In the genomic region with DNA sequence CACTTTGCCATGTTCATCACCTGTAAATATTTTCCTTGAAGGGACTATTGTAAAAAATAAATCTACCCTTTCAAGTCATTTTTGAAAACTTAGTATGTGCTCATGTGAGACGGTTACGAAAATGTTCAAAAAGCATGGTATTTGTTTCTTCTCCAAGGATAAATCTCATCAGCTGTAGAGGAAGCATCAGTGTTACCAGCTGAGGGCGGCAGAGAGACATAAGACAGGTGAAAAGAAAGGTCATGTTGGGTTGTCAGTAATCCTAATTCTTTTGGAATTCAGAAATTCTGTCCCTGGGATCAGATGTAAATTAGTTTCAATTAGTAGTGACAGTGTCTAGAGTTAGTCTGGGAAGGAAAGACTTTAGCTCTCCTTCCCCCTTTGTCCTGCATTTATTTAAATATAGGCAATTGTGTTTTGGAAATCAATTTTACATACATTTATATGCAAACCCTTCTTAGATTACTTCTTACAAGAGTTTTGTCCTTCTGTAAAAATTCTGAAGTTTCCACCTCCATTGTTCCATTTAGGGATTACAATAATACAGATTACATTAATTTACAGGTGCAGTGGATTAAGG, we compare ENCODE assay signal across 9 cellular contexts.
DNase-seq lines count a peak whose midpoint lies in the region; ATAC-seq and TF ChIP-seq lines count a peak whose summit lies in the region.
"Had no signal": no experiment of that assay in that cellular context is flagged by ENCODE, and none has a peak within 500 bp of the region (broad histone marks: within the 10 kb centered on the region; RNA-seq: fewer than 3 reads in every experiment).

No MANE protein-coding gene starts in this region.

- DNase-seq in SK-N-MC (ENCODE audit: low read depth, low spot score) (peak; percentile 55), hepatic stellate cell (ENCODE audit: low spot score) (peak; percentile 2), NCI-H1048 (lab: John Stamatoyannopoulos, UW) (no peak)
- no peak for DNase-seq in effector CD8-positive, alpha-beta T cell (lab: John Stamatoyannopoulos, UW)
- DNase-seq in CD8-positive, alpha-beta memory T cell: no peak

- H3K9me3 ChIP-seq in SK-N-MC (ENCODE audit: low read depth, low read length): no peaks in the 10 kb centered on the region
- H3K9me3 ChIP-seq in CD8-positive, alpha-beta memory T cell (ENCODE audit: low read length): no peaks in the 10 kb centered on the region

- no peak overlapping the region for H3K27ac Mint-ChIP-seq in CD8-positive, alpha-beta memory T cell
- H3K27ac Mint-ChIP-seq: activated naive CD4-positive, alpha-beta T cell treated with anti-CD3 and anti-CD28 coated beads, Interleukin-2, amount 50 U/mL, for 24 hours had no signal

- peak; percentile 87 for TF ChIP-seq CTCF in C4-2B (conservative IDR thresholded peaks at IDR 0.05)

- no peak overlapping the region for H3K27ac ChIP-seq in C4-2B
- H3K27ac ChIP-seq in SK-N-MC: no peak overlapping the region
- no peak overlapping the region for H3K27ac ChIP-seq in CD8-positive, alpha-beta memory T cell (ENCODE audit: low read depth, low read length)

- H3K4me3 Mint-ChIP-seq in CD8-positive, alpha-beta memory T cell: no peak overlapping the region
- H3K4me3 Mint-ChIP-seq: activated naive CD4-positive, alpha-beta T cell treated with anti-CD3 and anti-CD28 coated beads, Interleukin-2, amount 50 U/mL, for 24 hours had no signal

- no peaks in the 10 kb centered on the region for H3K36me3 Mint-ChIP-seq in CD8-positive, alpha-beta memory T cell
- H3K36me3 Mint-ChIP-seq: activated naive CD4-positive, alpha-beta T cell treated with anti-CD3 and anti-CD28 coated beads, Interleukin-2, amount 50 U/mL, for 24 hours had no signal

- CTCF ChIA-PET in CD8-positive, alpha-beta memory T cell (lab: Charles Lee): no interaction called here

- no peak for TF ChIP-seq EP300 in Ishikawa (IDR thresholded peaks at IDR 0.05; ENCODE audit: borderline replicate concordance)

- POLR2A ChIA-PET in CD8-positive, alpha-beta memory T cell (lab: Charles Lee): no interaction called here

- no peak overlapping the region for H3K4me3 ChIP-seq in SK-N-MC
- no peak overlapping the region for H3K4me3 ChIP-seq in CD8-positive, alpha-beta memory T cell (ENCODE audit: low read length)

- H3K36me3 ChIP-seq in SK-N-MC (ENCODE audit: insufficient read depth, low read length): no peaks in the 10 kb centered on the region
- no peaks in the 10 kb centered on the region for H3K36me3 ChIP-seq in CD8-positive, alpha-beta memory T cell (ENCODE audit: insufficient read depth, low read length)

- no peak for ATAC-seq in HG03460 (IDR thresholded peaks at IDR 0.05; ENCODE audit: unreplicated experiment)

- H3K4me1 Mint-ChIP-seq in CD8-positive, alpha-beta memory T cell: no peaks in the 10 kb centered on the region
- H3K4me1 Mint-ChIP-seq: activated naive CD4-positive, alpha-beta T cell treated with anti-CD3 and anti-CD28 coated beads, Interleukin-2, amount 50 U/mL, for 24 hours had no signal

- H3K4me1 ChIP-seq in CD8-positive, alpha-beta memory T cell (ENCODE audit: insufficient read depth, low read length): no peaks in the 10 kb centered on the region

- H3K27me3 ChIP-seq in CD8-positive, alpha-beta memory T cell (ENCODE audit: insufficient read depth, low read length, poor library complexity, severe bottlenecking): no peaks in the 10 kb centered on the region

- H3K27me3 Mint-ChIP-seq in CD8-positive, alpha-beta memory T cell: no peaks in the 10 kb centered on the region
- H3K27me3 Mint-ChIP-seq: activated naive CD4-positive, alpha-beta T cell treated with anti-CD3 and anti-CD28 coated beads, Interleukin-2, amount 50 U/mL, for 24 hours had no signal

- H3K9me3 Mint-ChIP-seq in CD8-positive, alpha-beta memory T cell: peaks cover 8 to 31% (median 18%) of the 10 kb centered on the region in 5 donors

- no peak overlapping the region for H3K9ac ChIP-seq in SK-N-MC (ENCODE audit: insufficient read length)

- peak; percentile 89 for TF ChIP-seq RAD21 in Ishikawa (IDR thresholded peaks at IDR 0.05; ENCODE audit: low read depth)

TF ChIP-seq in Ishikawa, 13 proteins besides CTCF, POLR2A, EP300 and RAD21:
- TF ChIP-seq TCF12 (IDR thresholded peaks at IDR 0.05; ENCODE audit: low read depth) (no peak), MAX (IDR thresholded peaks at IDR 0.05) (no peak), EGR1 (IDR thresholded peaks at IDR 0.05) (no peak), REST (IDR thresholded peaks at IDR 0.05; ENCODE audit: low read depth) (no peak), TAF1 (IDR thresholded peaks at IDR 0.05; ENCODE audit: low read depth) (no peak), NFIC (IDR thresholded peaks at IDR 0.05) (no peak), TEAD4 (IDR thresholded peaks at IDR 0.05) (no peak), CREB1 (IDR thresholded peaks at IDR 0.05; ENCODE audit: low read depth) (no peak), YY1 (IDR thresholded peaks at IDR 0.05; ENCODE audit: low read depth) (no peak), ZBTB7A (IDR thresholded peaks at IDR 0.05; ENCODE audit: low read depth) (no peak), FOXM1 (IDR thresholded peaks at IDR 0.05; ENCODE audit: borderline replicate concordance, low read depth) (no peak), CEBPB (IDR thresholded peaks at IDR 0.05) (no peak)
- TF ChIP-seq, protein P1, sequence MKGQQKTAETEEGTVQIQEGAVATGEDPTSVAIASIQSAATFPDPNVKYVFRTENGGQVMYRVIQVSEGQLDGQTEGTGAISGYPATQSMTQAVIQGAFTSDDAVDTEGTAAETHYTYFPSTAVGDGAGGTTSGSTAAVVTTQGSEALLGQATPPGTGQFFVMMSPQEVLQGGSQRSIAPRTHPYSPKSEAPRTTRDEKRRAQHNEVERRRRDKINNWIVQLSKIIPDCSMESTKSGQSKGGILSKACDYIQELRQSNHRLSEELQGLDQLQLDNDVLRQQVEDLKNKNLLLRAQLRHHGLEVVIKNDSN (IDR thresholded peaks at IDR 0.05): no peak

Comparison
In these comparisons a context has a peak if more than half of its experiments do, and no peak if none do; other contexts are left out.
1. DNase-seq: peak in SK-N-MC (single experiment) and hepatic stellate cell (single experiment); none in effector CD8-positive, alpha-beta T cell (single experiment), CD8-positive, alpha-beta memory T cell (0 of 5) and NCI-H1048 (single experiment).